ENCODE assay signal across 2 cellular contexts in the genomic region with DNA sequence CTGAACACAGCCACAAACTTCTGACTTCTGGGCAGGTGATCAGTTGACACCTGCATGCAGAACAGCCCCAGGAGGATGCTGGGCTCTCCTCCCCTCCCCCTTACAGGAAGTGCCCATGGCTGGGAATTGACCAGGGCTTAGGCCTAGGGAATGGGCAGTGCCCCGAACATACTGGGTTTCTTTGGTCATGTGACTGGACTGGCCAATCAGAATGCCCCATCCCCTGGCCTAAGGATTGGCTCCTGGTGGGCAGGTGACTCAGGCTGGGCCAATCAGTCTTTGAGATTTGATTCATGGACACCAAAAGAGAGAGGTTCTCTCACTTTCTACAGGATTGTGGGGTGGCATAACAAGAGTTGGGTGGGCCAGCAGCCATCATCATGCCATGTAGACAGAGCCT.
TF ChIP-seq lines count a peak whose summit lies in the region.

No MANE protein-coding gene starts in this region.

TF ChIP-seq in IMR-90, 13 proteins besides CTCF, POLR2A, EP300 and RAD21:
- TF ChIP-seq, protein P1, sequence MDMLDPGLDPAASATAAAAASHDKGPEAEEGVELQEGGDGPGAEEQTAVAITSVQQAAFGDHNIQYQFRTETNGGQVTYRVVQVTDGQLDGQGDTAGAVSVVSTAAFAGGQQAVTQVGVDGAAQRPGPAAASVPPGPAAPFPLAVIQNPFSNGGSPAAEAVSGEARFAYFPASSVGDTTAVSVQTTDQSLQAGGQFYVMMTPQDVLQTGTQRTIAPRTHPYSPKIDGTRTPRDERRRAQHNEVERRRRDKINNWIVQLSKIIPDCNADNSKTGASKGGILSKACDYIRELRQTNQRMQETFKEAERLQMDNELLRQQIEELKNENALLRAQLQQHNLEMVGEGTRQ (IDR thresholded peaks at IDR 0.05; ENCODE audit: low read depth, low read length): peak; percentile 87
- TF ChIP-seq MAZ (IDR thresholded peaks at IDR 0.05; ENCODE audit: borderline replicate concordance, low read depth, low read length): no peak

TF ChIP-seq in GM12878, 131 proteins besides CTCF, POLR2A, EP300 and RAD21:
- TF ChIP-seq MTA3 (IDR thresholded peaks at IDR 0.05; ENCODE audit: borderline replicate concordance, low read length) (no peak), NFIC (IDR thresholded peaks at IDR 0.05; ENCODE audit: low read depth, low read length) (no peak), YBX1 (IDR thresholded peaks at IDR 0.05) (no peak), CEBPZ (IDR thresholded peaks at IDR 0.05; ENCODE audit: low read depth, low read length) (no peak), MEF2A (IDR thresholded peaks at IDR 0.05; ENCODE audit: insufficient read depth, low read depth, low read length) (no peak), BCLAF1 (IDR thresholded peaks at IDR 0.05) (no peak), ATF3 (IDR thresholded peaks at IDR 0.05; ENCODE audit: borderline replicate concordance, extremely low read depth, low read depth, low read length) (0 out of 2 replicates have a peak, but pooled peaks have one; percentile 40), RAD51 (IDR thresholded peaks at IDR 0.05) (peak; percentile 83; the same call in 1 of the 2 replicates), RFX5 (IDR thresholded peaks at IDR 0.05; ENCODE audit: low read depth, low read length) (no peak), PAX5 (IDR thresholded peaks at IDR 0.05; ENCODE audit: borderline replicate concordance, low read depth, low read length) (no peak), USF1 (IDR thresholded peaks at IDR 0.05; ENCODE audit: borderline replicate concordance, extremely low read length, insufficient read depth, low read depth, low read length) (peak; percentile 75), SMARCA5 (IDR thresholded peaks at IDR 0.05) (no peak), FOXM1 (IDR thresholded peaks at IDR 0.05; ENCODE audit: low read depth, low read length) (no peak)
- TF ChIP-seq, protein P1 (IDR thresholded peaks at IDR 0.05; ENCODE audit: borderline replicate concordance, low read depth, low read length): peak; percentile 31; the same call in 1 of the 2 replicates
TF ChIP-seq in GM12878: peak in this region for 4.
